22 cellular contexts compared by ENCODE assay signal in the genomic region with DNA sequence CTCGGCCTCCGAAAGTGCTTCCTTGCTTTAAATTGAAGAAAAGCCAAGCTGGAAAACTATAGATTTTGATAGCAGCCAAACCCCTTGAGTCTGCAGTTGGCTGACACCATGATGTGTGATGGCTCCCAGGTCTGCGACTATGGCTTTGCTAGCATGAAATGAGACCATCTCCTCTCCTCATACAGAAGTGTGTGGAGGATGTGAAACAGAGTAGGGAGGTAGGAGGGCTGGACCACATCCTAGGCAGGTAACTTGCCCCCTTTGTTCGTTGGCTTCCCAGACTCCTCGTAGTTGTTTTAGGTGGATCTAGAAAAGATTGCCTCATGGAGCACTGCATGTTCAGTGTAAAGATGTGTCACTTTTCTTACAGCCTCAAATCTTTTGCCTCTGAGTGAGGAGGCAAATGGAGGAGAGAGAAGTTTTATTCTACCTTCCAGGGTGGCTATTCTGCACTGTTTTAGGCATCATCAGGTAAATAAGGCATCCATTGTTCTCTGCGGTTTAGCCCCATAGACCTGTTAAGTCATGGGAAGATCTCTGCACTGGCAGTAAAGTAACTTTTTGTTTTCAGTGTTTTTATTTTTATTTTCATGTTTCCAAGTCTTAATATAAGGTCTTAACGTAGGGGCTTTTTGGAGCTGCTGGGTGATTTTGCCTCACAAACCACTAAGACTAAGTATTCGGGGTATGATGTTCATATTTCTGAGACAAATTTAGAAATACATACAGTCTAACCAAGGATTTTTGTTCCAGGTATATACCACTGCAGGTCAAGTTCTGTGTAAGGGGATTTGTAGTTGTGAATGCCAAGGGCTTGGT. TPM values are rescaled to one million over a fixed set of nuclear protein-coding genes. Genes with fewer than 3 reads are reported as not detected.
DNase-seq lines count a peak whose midpoint lies in the region; ATAC-seq and TF ChIP-seq lines count a peak whose summit lies in the region.
"Had no signal": no experiment of that assay in that cellular context is flagged by ENCODE, and none has a peak within 500 bp of the region (broad histone marks: within the 10 kb centered on the region; RNA-seq: fewer than 3 reads in every experiment).

No MANE protein-coding gene starts in this region.

- H3K4me1 ChIP-seq in left ventricle myocardium inferior (peaks cover 72% of the 10 kb centered on the region), OCI-LY3 (ENCODE audit: low read length) (peaks cover 50% of the 10 kb centered on the region), tibial nerve (peaks cover 0 to 53% (median 25%) of the 10 kb centered on the region in 4 donors), esophagus muscularis mucosa (peaks cover 10 to 27% (median 15%) of the 10 kb centered on the region in 4 donors)
- H3K4me1 ChIP-seq: BE2C, neural progenitor cell had no signal

- H3K9ac ChIP-seq in OCI-LY3 (ENCODE audit: low read length) = no peak overlapping the region
- H3K9ac ChIP-seq: neural progenitor cell had no signal

- H3K36me3 ChIP-seq in left ventricle myocardium inferior (no peaks in the 10 kb centered on the region), OCI-LY3 (replicated peaks; ENCODE audit: low read depth, low read length) (no peaks in the 10 kb centered on the region), tibial nerve (no peaks in the 10 kb centered on the region), esophagus muscularis mucosa (no peaks in the 10 kb centered on the region)
- H3K36me3 ChIP-seq: ascending aorta, BE2C, neural progenitor cell, thoracic aorta had no signal

- H3K9me3 ChIP-seq in left ventricle myocardium inferior (replicated peaks) (no peaks in the 10 kb centered on the region), OCI-LY3 (ENCODE audit: insufficient read depth, low read length) (no peaks in the 10 kb centered on the region), tibial nerve (no peaks in the 10 kb centered on the region), esophagus muscularis mucosa (no peaks in the 10 kb centered on the region)
- H3K9me3 ChIP-seq: ascending aorta, BE2C, thoracic aorta had no signal

- H4K20me1 ChIP-seq in OCI-LY3 (ENCODE audit: insufficient read depth, low read length) = peaks cover 11% of the 10 kb centered on the region; the same call in 1 of the 2 replicates

- 91 to 93% methylated on average over 8 of the region's 8 CpGs for WGBS in tibial nerve, 2 donors
- WGBS in esophagus muscularis mucosa = 98% methylated on average over 8 of the region's 8 CpGs

- H3K79me2 ChIP-seq in OCI-LY3 (ENCODE audit: low read length) = no peaks in the 10 kb centered on the region

- TF ChIP-seq POLR2A in tibial nerve (IDR thresholded peaks at IDR 0.05) = no peak
- no peak for TF ChIP-seq POLR2A in esophagus muscularis mucosa (IDR thresholded peaks at IDR 0.05; ENCODE audit: low read depth)

- TF ChIP-seq CTCF in left ventricle myocardium inferior (IDR thresholded peaks at IDR 0.05; ENCODE audit: borderline replicate concordance) = no peak
- no peak for TF ChIP-seq CTCF in OCI-LY3 (IDR thresholded peaks at IDR 0.05; ENCODE audit: low read depth, low read length)
- no peak for TF ChIP-seq CTCF in tibial nerve (IDR thresholded peaks at IDR 0.05)
- TF ChIP-seq CTCF in esophagus muscularis mucosa (IDR thresholded peaks at IDR 0.05) = no peak

- ATAC-seq in left cardiac atrium (no peak), HG02970 (IDR thresholded peaks at IDR 0.05; ENCODE audit: low FRiP score, unreplicated experiment) (no peak)

- TF ChIP-seq EP300 in tibial nerve (IDR thresholded peaks at IDR 0.05) = no peak
- no peak for TF ChIP-seq EP300 in esophagus muscularis mucosa (IDR thresholded peaks at IDR 0.05)

- H3K4me3 ChIP-seq in left ventricle myocardium inferior (no peak overlapping the region), OCI-LY3 (ENCODE audit: low read length) (no peak overlapping the region), tibial nerve (no peak overlapping the region), esophagus muscularis mucosa (no peak overlapping the region)
- H3K4me3 ChIP-seq: ascending aorta, hepatocyte, neural progenitor cell, thoracic aorta had no signal

- no peak overlapping the region for H2AFZ ChIP-seq in OCI-LY3 (ENCODE audit: low read depth, low read length)
- H2AFZ ChIP-seq: hepatocyte, neural progenitor cell had no signal

- DNase-seq in left ventricle myocardium inferior (no peak), left cardiac atrium (no peak), caudate nucleus (lab: John Stamatoyannopoulos, UW) (no peak), tibial nerve (ENCODE audit: low spot score in 2 of 2) (no peak), kidney glomerular epithelial cell (lab: John Stamatoyannopoulos, UW) (no peak), esophagus muscularis mucosa (ENCODE audit: extremely low spot score) (no peak)
- DNase-seq: 8988T; activated CD4-positive, alpha-beta T cell treated with anti-CD3 and anti-CD28 coated beads for 4 hours; activated CD8-positive, alpha-beta memory T cell treated with anti-CD3 and anti-CD28 coated beads, Interleukin-2, amount 50 U/mL, for 4 hours; BE2C; DMS153; HCEC 1CT; NCI-H1417 treated with DMSO at 0.1 percent for 48 hours; NCI-H2171 treated with DMSO at 0.1 percent for 48 hours; NCI-H774; stimulated activated CD8-positive, alpha-beta memory T cell treated with anti-CD3 and anti-CD28 coated beads, Interleukin-4, amount 100 ng/mL, for 48 hours had no signal

- H3K27me3 ChIP-seq in left ventricle myocardium inferior (ENCODE audit: low read depth) = no peaks in the 10 kb centered on the region
- H3K27me3 ChIP-seq in OCI-LY3 (ENCODE audit: low read depth, low read length) = no peaks in the 10 kb centered on the region
- H3K27me3 ChIP-seq in tibial nerve = no peaks in the 10 kb centered on the region
- H3K27me3 ChIP-seq in esophagus muscularis mucosa = no peaks in the 10 kb centered on the region
- H3K27me3 ChIP-seq: ascending aorta, BE2C, hepatocyte, neural progenitor cell had no signal

- H3K27ac ChIP-seq in left ventricle myocardium inferior (replicated peaks) (peak overlapping the region; percentile 18), OCI-LY3 (ENCODE audit: low read length) (no peak overlapping the region), caudate nucleus (ENCODE audit: low read depth, low read length) (peak overlapping the region; percentile 19), tibial nerve (peak overlapping the region in 3 of 4 donors; percentile 29 to 75 (median 51)), esophagus muscularis mucosa (replicated peaks in 1 of 4) (no peak overlapping the region)
- H3K27ac ChIP-seq: hepatocyte, neural progenitor cell had no signal

- peak overlapping the region; percentile 10 for H3K4me2 ChIP-seq in OCI-LY3 (ENCODE audit: low read length)
- H3K4me2 ChIP-seq: hepatocyte, neural progenitor cell had no signal

- intact Hi-C loops in left ventricle myocardium inferior (cut with micrococcal nuclease) (no loop called here), left cardiac atrium (cut with DNase I) (no loop called here), esophagus muscularis mucosa (cut with DNase I) (no loop called here)

RNA-seq across cellular contexts. Expression of a gene that starts 40.1 kb away (rescaled TPM):
- total RNA-seq in left ventricle myocardium inferior (98.7 TPM), left cardiac atrium (100 to 1,000 TPM; 110 to 142 TPM), tibial nerve (10 to 100 TPM; 34.1 to 47.5 (median 42.6) TPM), esophagus muscularis mucosa (10 to 100 TPM; 47.4 to 56.4 (median 50.3) TPM)

Comparison
In these comparisons a context has a peak if more than half of its experiments do, and no peak if none do; other contexts are left out.
1. H3K27ac ChIP-seq: peak in left ventricle myocardium inferior (single experiment), caudate nucleus (single experiment) and tibial nerve (3 of 4); none in OCI-LY3 (single experiment) and esophagus muscularis mucosa (0 of 4).